8 cellular contexts compared by ENCODE assay signal in genomic region chr15:51837784-51838183, GRCh38. TPM values are rescaled to one million over a fixed set of nuclear protein-coding genes. Genes with fewer than 3 reads are reported as not detected.
DNase-seq lines count a peak whose midpoint lies in the region; ATAC-seq and TF ChIP-seq lines count a peak whose summit lies in the region.
"Had no signal": no experiment of that assay in that cellular context is flagged by ENCODE, and none has a peak within 500 bp of the region (broad histone marks: within the 10 kb centered on the region; RNA-seq: fewer than 3 reads in every experiment).

No MANE protein-coding gene starts in this region.

- TF ChIP-seq POLR2A in thyroid gland (IDR thresholded peaks at IDR 0.05) = no peak

- H3K27me3 ChIP-seq in neutrophil (no peaks in the 10 kb centered on the region), thyroid gland (no peaks in the 10 kb centered on the region)

- H3K36me3 ChIP-seq in neutrophil = no peaks in the 10 kb centered on the region
- no peaks in the 10 kb centered on the region for H3K36me3 ChIP-seq in thyroid gland
- H3K36me3 ChIP-seq: thoracic aorta had no signal

- H3K27ac ChIP-seq in neutrophil = peak overlapping the region; percentile 62
- H3K27ac ChIP-seq in thyroid gland = no peak overlapping the region
- H3K27ac ChIP-seq: thoracic aorta had no signal

- TF ChIP-seq CTCF in astrocyte of the spinal cord (IDR thresholded peaks at IDR 0.05; ENCODE audit: low read depth, low read length) (no peak), neutrophil (IDR thresholded peaks at IDR 0.05) (no peak), thyroid gland (IDR thresholded peaks at IDR 0.05) (no peak)

- H3K4me1 ChIP-seq in neutrophil (ENCODE audit: control insufficient read depth in 1 of 2, insufficient read depth in 1 of 2, low read depth in 1 of 2, low read length in 1 of 2) = peaks cover 82 to 83% of the 10 kb centered on the region in 2 experiments
- peaks cover 8 to 36% of the 10 kb centered on the region in 2 donors for H3K4me1 ChIP-seq in thyroid gland

- H3K4me3 ChIP-seq in astrocyte of the spinal cord (ENCODE audit: low read depth, low read length) (no peak overlapping the region), neutrophil (ENCODE audit: low read depth in 1 of 2, low read length in 1 of 2) (peak overlapping the region in 1 of 2 experiments; percentile 2), thyroid gland (replicated peaks in 1 of 3) (no peak overlapping the region)
- H3K4me3 ChIP-seq: thoracic aorta had no signal

- DNase-seq in astrocyte of the spinal cord (ENCODE audit: low read depth, low spot score) = peak; percentile 43
- no peak for DNase-seq in thyroid gland
- DNase-seq in DMS153 (lab: John Stamatoyannopoulos, UW) = no peak
- DNase-seq in GM19240 (ENCODE audit: insufficient read length, low spot score) = no peak

- no peaks in the 10 kb centered on the region for H3K9me3 ChIP-seq in neutrophil
- no peaks in the 10 kb centered on the region for H3K9me3 ChIP-seq in thyroid gland
- H3K9me3 ChIP-seq: thoracic aorta had no signal

- 53 to 62% methylated on average over 4 of the region's 4 CpGs for WGBS in thyroid gland, 2 donors

- ATAC-seq in GM18517 (IDR thresholded peaks at IDR 0.05; ENCODE audit: unreplicated experiment) (peak; percentile 80), HG02884 (IDR thresholded peaks at IDR 0.05; ENCODE audit: unreplicated experiment) (peak; percentile 64)

- in situ Hi-C loops in astrocyte of the spinal cord (cut with HindIII; ENCODE audit: low sequenced_read_pairs) = no loop called here

- intact Hi-C loops in thyroid gland (cut with DNase I) = no loop called here

RNA-seq across cellular contexts. Expression of gene TMOD3, which starts 8.3 kb away (rescaled TPM):
- 10 to 100 TPM; 24.3 to 42.7 (median 30.9) TPM for total RNA-seq in thyroid gland
